ENCODE assay signal across 1 cellular context in the genomic region with DNA sequence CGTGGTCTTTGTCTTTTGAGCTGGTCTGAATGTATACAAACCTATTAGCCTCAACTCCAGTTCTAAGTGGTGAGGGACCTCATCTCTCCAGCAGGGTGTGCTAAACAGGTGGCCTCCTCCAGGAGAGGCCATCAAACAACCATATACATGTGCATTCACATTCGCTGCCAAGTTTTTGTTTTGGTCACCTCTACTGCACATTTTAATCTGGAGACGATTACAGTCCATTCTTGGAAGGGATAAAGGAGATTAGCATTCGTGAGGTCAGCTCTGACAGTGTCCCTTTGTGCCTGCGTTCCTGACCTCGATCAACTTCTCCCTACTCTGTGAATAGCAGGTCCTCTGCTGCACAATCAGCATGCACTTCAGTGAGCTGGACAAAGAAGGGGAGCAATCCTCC.
TF ChIP-seq lines count a peak whose summit lies in the region.

No MANE protein-coding gene starts in this region.

TF ChIP-seq in K562, 482 proteins besides CTCF, POLR2A, EP300 and RAD21 (continued from another document):
- TF ChIP-seq, protein P1, sequence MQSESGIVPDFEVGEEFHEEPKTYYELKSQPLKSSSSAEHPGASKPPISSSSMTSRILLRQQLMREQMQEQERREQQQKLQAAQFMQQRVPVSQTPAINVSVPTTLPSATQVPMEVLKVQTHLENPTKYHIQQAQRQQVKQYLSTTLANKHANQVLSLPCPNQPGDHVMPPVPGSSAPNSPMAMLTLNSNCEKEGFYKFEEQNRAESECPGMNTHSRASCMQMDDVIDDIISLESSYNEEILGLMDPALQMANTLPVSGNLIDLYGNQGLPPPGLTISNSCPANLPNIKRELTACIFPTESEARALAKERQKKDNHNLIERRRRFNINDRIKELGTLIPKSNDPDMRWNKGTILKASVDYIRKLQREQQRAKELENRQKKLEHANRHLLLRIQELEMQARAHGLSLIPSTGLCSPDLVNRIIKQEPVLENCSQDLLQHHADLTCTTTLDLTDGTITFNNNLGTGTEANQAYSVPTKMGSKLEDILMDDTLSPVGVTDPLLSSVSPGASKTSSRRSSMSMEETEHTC (IDR thresholded peaks at IDR 0.05) = no peak
- TF ChIP-seq ZNF586 (CRISPR knock-in tag; conservative IDR thresholded peaks at IDR 0.05) (no peak), NFE2L1 (tag; IDR thresholded peaks at IDR 0.05; ENCODE audit: borderline replicate concordance, low read depth) (no peak)
